ENCODE assay signal across 9 cellular contexts in the genomic region with DNA sequence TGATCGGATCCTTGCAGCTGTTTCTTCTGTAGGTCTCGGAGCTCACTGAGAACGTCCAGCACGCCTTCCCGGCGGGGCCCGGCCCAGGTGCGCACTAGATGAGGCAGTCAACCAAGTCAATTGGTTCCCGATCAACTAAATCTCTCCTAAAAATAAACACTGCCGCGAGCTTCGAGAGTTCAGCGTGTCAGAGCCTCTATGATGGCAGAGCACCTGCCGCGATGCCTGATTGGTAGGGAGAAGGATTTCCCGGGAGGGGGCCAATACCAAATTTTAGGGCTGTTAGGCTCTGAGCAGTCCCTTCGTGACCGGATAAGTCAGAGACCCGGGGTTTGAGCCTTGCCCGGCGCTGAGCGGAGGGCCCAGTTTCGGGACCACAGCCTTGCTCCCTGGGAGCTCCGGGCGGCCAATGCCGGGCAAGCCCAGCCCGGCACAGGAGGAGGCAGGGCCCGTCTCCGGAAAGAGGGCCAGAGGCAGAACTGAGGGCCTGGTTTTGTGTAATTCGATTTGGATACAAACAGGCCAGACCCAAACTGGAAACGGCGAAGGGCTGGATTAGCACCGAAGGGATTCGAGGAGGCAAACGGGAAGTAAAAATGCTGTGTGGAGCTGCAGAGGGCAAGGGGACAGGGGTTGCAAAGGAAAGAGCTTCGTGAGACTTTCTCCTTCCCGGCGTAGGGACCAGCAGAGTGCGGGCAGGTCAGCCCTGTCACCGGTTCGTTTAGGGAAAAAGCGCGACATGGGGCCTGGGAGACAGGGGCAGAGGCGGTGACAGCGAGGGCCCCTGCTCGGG. TPM values are rescaled to one million over a fixed set of nuclear protein-coding genes. Genes with fewer than 3 reads are reported as not detected.
DNase-seq lines count a peak whose midpoint lies in the region; ATAC-seq and TF ChIP-seq lines count a peak whose summit lies in the region.
"Had no signal": no experiment of that assay in that cellular context is flagged by ENCODE, and none has a peak within 500 bp of the region (broad histone marks: within the 10 kb centered on the region; RNA-seq: fewer than 3 reads in every experiment).

No MANE protein-coding gene starts in this region.

- DNase-seq in Daoy (ENCODE audit: low read depth) (peak; percentile 34), HL-60 (ENCODE audit: low read depth in 1 of 2, low spot score in 1 of 2) (peak in 1 of 2 experiments; percentile 6), cardiac fibroblast (ENCODE audit: low read depth in 2 of 2) (peak; percentile 5 to 6), mucosa of descending colon (peak in 2 of 3 donors; percentile 4 to 39), putamen (ENCODE audit: low spot score) (no peak), NCI-H2081 treated with DMSO at 0.1 percent for 48 hours (lab: John Stamatoyannopoulos, UW) (no peak)

- H3K27me3 ChIP-seq in HL-60 (ENCODE audit: insufficient read depth, poor library complexity, severe bottlenecking) = peaks cover 43% of the 10 kb centered on the region

- TF ChIP-seq CTCF in HL-60 (IDR thresholded peaks at IDR 0.05; ENCODE audit: insufficient read depth, low read length) = no peak
- no peak for TF ChIP-seq CTCF in cardiac fibroblast (IDR thresholded peaks at IDR 0.05; ENCODE audit: low read depth, low read length)
- TF ChIP-seq CTCF in mucosa of descending colon (IDR thresholded peaks at IDR 0.05) = no peak

- no peak overlapping the region for H3K27ac ChIP-seq in HL-60 (replicated peaks)

- intact Hi-C loops in mucosa of descending colon (cut with DNase I, micrococcal nuclease) = no loop called here

- ATAC-seq in mucosa of descending colon (peak; percentile 25), GM21825 (IDR thresholded peaks at IDR 0.05; ENCODE audit: unreplicated experiment) (no peak), GM21576 (IDR thresholded peaks at IDR 0.05; ENCODE audit: unreplicated experiment) (no peak)

- peaks cover 17% of the 10 kb centered on the region for H3K4me1 ChIP-seq in mucosa of descending colon (ENCODE audit: low read depth)

- no peaks in the 10 kb centered on the region for H3K36me3 ChIP-seq in mucosa of descending colon (ENCODE audit: low read depth)

- H3K9me3 ChIP-seq in mucosa of descending colon = no peaks in the 10 kb centered on the region

- H3K4me3 ChIP-seq in HL-60 (replicated peaks; ENCODE audit: insufficient read depth, low read length) (peak overlapping the region; percentile 17), cardiac fibroblast (replicated peaks in 1 of 2; ENCODE audit: low read depth in 2 of 2, low read length in 2 of 2) (peak overlapping the region; percentile 13 to 17), mucosa of descending colon (no peak overlapping the region)

RNA-seq across cellular contexts. Expression of gene SLC26A5, which starts 0.6 kb away (rescaled TPM):
- total RNA-seq in Daoy (2014; rRNA removed; shearing (Covaris generic)) = not detected in 2 replicates
- total RNA-seq in mucosa of descending colon = under 1 TPM; 0.14 to 0.38 (median 0.19) TPM
- total RNA-seq: M059J had no signal

Comparison
In these comparisons a context has a peak if more than half of its experiments do, and no peak if none do; other contexts are left out.
1. DNase-seq: peak in Daoy (single experiment), cardiac fibroblast (2 of 2) and mucosa of descending colon (2 of 3); none in putamen (single experiment) and NCI-H2081 treated with DMSO at 0.1 percent for 48 hours (single experiment).